12 cellular contexts compared by ENCODE assay signal in the genomic region with DNA sequence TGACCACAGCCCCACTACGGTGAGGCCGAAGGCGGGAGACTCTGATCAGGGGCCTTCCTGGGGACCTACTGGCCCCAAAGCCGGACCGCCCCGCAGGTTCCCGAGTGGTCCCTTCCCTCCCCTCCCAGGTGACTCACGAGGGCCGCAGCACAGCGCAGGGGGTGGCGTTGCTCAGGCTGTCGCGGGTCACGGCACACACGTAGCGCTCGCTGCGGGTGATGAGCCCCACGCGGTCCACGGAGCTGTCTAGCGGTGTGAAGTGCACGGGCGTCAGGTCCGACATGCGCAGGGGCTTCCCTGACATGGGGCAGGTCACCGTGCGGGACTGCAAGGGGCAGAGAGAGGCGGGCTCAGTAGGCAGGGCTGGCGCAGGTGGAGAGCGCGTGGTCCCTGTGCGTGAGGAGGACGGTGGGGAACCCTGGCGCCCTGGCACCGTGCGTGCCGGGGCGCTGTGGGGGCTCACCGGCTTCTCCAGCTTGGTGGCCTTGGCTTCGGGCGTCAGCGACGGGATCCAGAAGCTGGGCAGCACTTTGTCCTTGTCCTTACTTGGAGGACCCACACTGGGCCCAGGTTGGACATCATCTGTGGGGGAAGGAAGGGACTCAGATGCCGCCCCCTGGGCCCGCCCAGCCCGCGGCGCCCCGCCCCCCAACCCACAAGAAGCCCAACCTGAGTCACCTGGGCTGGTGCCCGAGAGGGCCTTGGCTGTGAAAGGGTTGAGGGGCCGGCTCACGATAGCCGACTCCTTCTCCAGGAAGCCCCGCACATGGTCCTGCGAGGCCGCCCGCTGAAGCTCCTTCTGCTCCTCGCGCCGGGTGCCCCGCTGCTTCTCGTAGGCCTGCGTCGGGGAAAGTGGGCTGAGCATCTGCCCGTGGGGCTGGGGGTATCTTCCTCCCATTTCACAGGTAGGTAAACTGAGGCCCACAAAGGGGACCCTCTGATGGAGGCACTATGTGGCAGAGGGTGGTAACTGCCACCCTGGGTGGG. TPM values are rescaled to one million over a fixed set of nuclear protein-coding genes. Genes with fewer than 3 reads are reported as not detected.
DNase-seq lines count a peak whose midpoint lies in the region; ATAC-seq, FAIRE-seq and TF ChIP-seq lines count a peak whose summit lies in the region.
"Had no signal": no experiment of that assay in that cellular context is flagged by ENCODE, and none has a peak within 500 bp of the region (broad histone marks: within the 10 kb centered on the region; RNA-seq: fewer than 3 reads in every experiment).

No MANE protein-coding gene starts in this region.

- 78% methylated on average over 63 to 66 of the region's 66 CpGs for WGBS in aorta, 2 donors

- no peaks in the 10 kb centered on the region for H3K9me3 ChIP-seq in lower lobe of right lung
- H3K9me3 ChIP-seq in aorta (ENCODE audit: control insufficient read depth, low read length) = no peaks in the 10 kb centered on the region
- H3K9me3 ChIP-seq: testis had no signal

- H3K4me3 Mint-ChIP-seq in activated naive CD8-positive, alpha-beta T cell treated with anti-CD3 and anti-CD28 coated beads for 36 hours = peak overlapping the region; percentile 74

- H3K4me3 ChIP-seq in lower lobe of right lung = no peak overlapping the region
- no peak overlapping the region for H3K4me3 ChIP-seq in aorta (ENCODE audit: low read length in 2 of 2)

- H3K4me1 ChIP-seq in lower lobe of right lung = peaks cover 44% of the 10 kb centered on the region
- no peaks in the 10 kb centered on the region for H3K4me1 ChIP-seq in aorta (ENCODE audit: control insufficient read depth in 1 of 2, insufficient read depth in 2 of 2, low read length in 2 of 2)

- H3K27me3 Mint-ChIP-seq in activated naive CD8-positive, alpha-beta T cell treated with anti-CD3 and anti-CD28 coated beads for 36 hours = no peaks in the 10 kb centered on the region

- peaks cover 4% of the 10 kb centered on the region for H3K9me3 Mint-ChIP-seq in activated naive CD8-positive, alpha-beta T cell treated with anti-CD3 and anti-CD28 coated beads for 36 hours

- TF ChIP-seq POLR2A in GM12891 (IDR thresholded peaks at IDR 0.05; ENCODE audit: low read depth, low read length) = no peak

- FAIRE-seq in GM12891 (lab: Jason Lieb, UNC) = no peak
- FAIRE-seq: astrocyte, TTC549 had no signal

- peaks cover 60% of the 10 kb centered on the region for H3K36me3 Mint-ChIP-seq in activated naive CD8-positive, alpha-beta T cell treated with anti-CD3 and anti-CD28 coated beads for 36 hours

- intact Hi-C loops in lower lobe of right lung (cut with DNase I) = no loop called here
- intact Hi-C loops in aorta (cut with DNase I) = no loop called here

- H3K4me1 Mint-ChIP-seq in activated naive CD8-positive, alpha-beta T cell treated with anti-CD3 and anti-CD28 coated beads for 36 hours = peaks cover 79% of the 10 kb centered on the region

- ATAC-seq in lower lobe of right lung = peak; percentile 9 to 31
- ATAC-seq in aorta (ENCODE audit: low FRiP score) = peak; percentile 44
- no peak for ATAC-seq in esophagus mucosa

- peaks cover 59% of the 10 kb centered on the region for H3K36me3 ChIP-seq in lower lobe of right lung
- H3K36me3 ChIP-seq in aorta (ENCODE audit: control insufficient read depth in 1 of 2, insufficient read depth in 2 of 2, low read length in 1 of 2) = peaks cover 0 to 6% of the 10 kb centered on the region in 2 donors

- DNase-seq in stimulated activated CD4-positive, alpha-beta T cell treated with anti-CD3 and anti-CD28 coated beads, Interleukin-4, amount 100 ng/mL, for 1 hour = peak; percentile 42
- no peak for DNase-seq in stimulated activated CD4-positive, alpha-beta T cell treated with anti-CD3 and anti-CD28 coated beads, Interleukin-4, amount 100 ng/mL, for 24 hours
- DNase-seq in activated naive CD8-positive, alpha-beta T cell treated with anti-CD3 and anti-CD28 coated beads for 36 hours = peak; percentile 63
- DNase-seq in lower lobe of right lung (no peak), aorta (no peak), GM12891 (ENCODE audit: insufficient read length, low spot score) (no peak), NCI-H446 (lab: John Stamatoyannopoulos, UW) (no peak)
- DNase-seq: NK-92 treated with Interleukin-12 subunit alpha and Interleukin-12 subunit beta, amount 100 ng/mL, for 24 hours had no signal

- H3K27me3 ChIP-seq in lower lobe of right lung (ENCODE audit: low read depth) (no peaks in the 10 kb centered on the region), aorta (ENCODE audit: control insufficient read depth in 1 of 2, insufficient read depth in 2 of 2, low read length in 1 of 2) (no peaks in the 10 kb centered on the region)
- H3K27me3 ChIP-seq: testis had no signal

- peak overlapping the region; percentile 83 for H3K27ac Mint-ChIP-seq in activated naive CD8-positive, alpha-beta T cell treated with anti-CD3 and anti-CD28 coated beads for 36 hours

- no peak for TF ChIP-seq CTCF in lower lobe of right lung (IDR thresholded peaks at IDR 0.05)

- H3K27ac ChIP-seq in lower lobe of right lung (no peak overlapping the region), aorta (ENCODE audit: low read depth in 1 of 2, low read length in 2 of 2) (no peak overlapping the region)

TF ChIP-seq in GM12891, 5 proteins besides CTCF, POLR2A, EP300 and RAD21:
- no peak for TF ChIP-seq SPI1 (IDR thresholded peaks at IDR 0.05; ENCODE audit: low read depth, low read length)
- no peak for TF ChIP-seq POLR2AphosphoS5 (IDR thresholded peaks at IDR 0.05; ENCODE audit: low read depth, low read length)
- no peak for TF ChIP-seq TAF1 (IDR thresholded peaks at IDR 0.05; ENCODE audit: low read depth, low read length)
- no peak for TF ChIP-seq POU2F2 (IDR thresholded peaks at IDR 0.05; ENCODE audit: low read depth, low read length)
- no peak for TF ChIP-seq PAX5 (IDR thresholded peaks at IDR 0.05; ENCODE audit: insufficient read depth, low read length, severe bottlenecking)

RNA-seq across cellular contexts. Expression of a gene that starts 23.7 kb away (rescaled TPM):
- 10 to 100 TPM; 61.4 to 69.5 TPM for total RNA-seq in activated naive CD8-positive, alpha-beta T cell treated with anti-CD3 and anti-CD28 coated beads for 36 hours
- total RNA-seq in lower lobe of right lung (47.2 TPM), aorta (10 to 100 TPM; 38.8 to 40.5 TPM), esophagus mucosa (38.6 TPM)
- polyA plus RNA-seq in aorta = 100 to 1,000 TPM in 1 of 2 donors, 10 to 100 TPM in 1; 52.5 to 135 TPM
- polyA plus RNA-seq in GM12891 (2012; ENCODE audit: low read depth, missing spikeins) = 49.2 TPM

RNA-seq across cellular contexts. Expression of a gene that starts 24.4 kb away (rescaled TPM):
- total RNA-seq in activated naive CD8-positive, alpha-beta T cell treated with anti-CD3 and anti-CD28 coated beads for 36 hours = 1 to 10 TPM; 1.5 to 1.6 TPM
- total RNA-seq in lower lobe of right lung (7.6 TPM), aorta (1 to 10 TPM in 1 of 2 donors, under 1 TPM in 1; 0.49 to 1.2 TPM), esophagus mucosa (13.2 TPM)
- polyA plus RNA-seq in aorta = 1 to 10 TPM in 1 of 2 donors, not detected in 1; 4.1 TPM
- polyA plus RNA-seq in GM12891 (2012; ENCODE audit: low read depth, missing spikeins) = 1.1 TPM

RNA-seq across cellular contexts. Expression of a gene that starts 28.9 kb away (rescaled TPM):
- 1 to 10 TPM; 3.6 to 4.3 TPM for total RNA-seq in activated naive CD8-positive, alpha-beta T cell treated with anti-CD3 and anti-CD28 coated beads for 36 hours
- total RNA-seq in lower lobe of right lung (28.1 TPM), aorta (10 to 100 TPM; 82.6 to 90.2 TPM), esophagus mucosa (1.8 TPM)
- 100 to 1,000 TPM in 1 of 2 donors, 10 to 100 TPM in 1; 50.5 to 165 TPM for polyA plus RNA-seq in aorta
- 0.94 TPM for polyA plus RNA-seq in GM12891 (2012; ENCODE audit: low read depth, missing spikeins)

RNA-seq across cellular contexts. Expression of a gene that starts 34.3 kb away (rescaled TPM):
- total RNA-seq in activated naive CD8-positive, alpha-beta T cell treated with anti-CD3 and anti-CD28 coated beads for 36 hours = 10 to 100 TPM; 16.0 to 17.8 TPM
- total RNA-seq in lower lobe of right lung (32.0 TPM), aorta (10 to 100 TPM; 20.2 to 31.3 TPM), esophagus mucosa (11.7 TPM)
- 10 to 100 TPM in 1 of 2 donors, 1 to 10 TPM in 1; 2.6 to 10.1 TPM for polyA plus RNA-seq in aorta
- polyA plus RNA-seq in GM12891 (2012; ENCODE audit: low read depth, missing spikeins) = 5.4 TPM

RNA-seq across cellular contexts. Expression of a gene that starts 44.2 kb away (rescaled TPM):
- 10 to 100 TPM; 11.5 to 12.2 TPM for total RNA-seq in activated naive CD8-positive, alpha-beta T cell treated with anti-CD3 and anti-CD28 coated beads for 36 hours
- 385 TPM for total RNA-seq in lower lobe of right lung
- 100 to 1,000 TPM; 204 to 287 TPM for total RNA-seq in aorta
- 100 to 1,000 TPM; 146 to 162 TPM for polyA plus RNA-seq in aorta
- 30.4 TPM for total RNA-seq in esophagus mucosa
- 1.4 TPM for polyA plus RNA-seq in GM12891 (2012; ENCODE audit: low read depth, missing spikeins)

Comparison
In these comparisons a context has a peak if more than half of its experiments do, and no peak if none do; other contexts are left out.
1. DNase-seq: peak in stimulated activated CD4-positive, alpha-beta T cell treated with anti-CD3 and anti-CD28 coated beads, Interleukin-4, amount 100 ng/mL, for 1 hour (single experiment) and activated naive CD8-positive, alpha-beta T cell treated with anti-CD3 and anti-CD28 coated beads for 36 hours (single experiment); none in stimulated activated CD4-positive, alpha-beta T cell treated with anti-CD3 and anti-CD28 coated beads, Interleukin-4, amount 100 ng/mL, for 24 hours (single experiment), lower lobe of right lung (single experiment), aorta (0 of 2), GM12891 (single experiment) and NCI-H446 (0 of 2).